ENCODE assay signal across 16 cellular contexts in the genomic region with DNA sequence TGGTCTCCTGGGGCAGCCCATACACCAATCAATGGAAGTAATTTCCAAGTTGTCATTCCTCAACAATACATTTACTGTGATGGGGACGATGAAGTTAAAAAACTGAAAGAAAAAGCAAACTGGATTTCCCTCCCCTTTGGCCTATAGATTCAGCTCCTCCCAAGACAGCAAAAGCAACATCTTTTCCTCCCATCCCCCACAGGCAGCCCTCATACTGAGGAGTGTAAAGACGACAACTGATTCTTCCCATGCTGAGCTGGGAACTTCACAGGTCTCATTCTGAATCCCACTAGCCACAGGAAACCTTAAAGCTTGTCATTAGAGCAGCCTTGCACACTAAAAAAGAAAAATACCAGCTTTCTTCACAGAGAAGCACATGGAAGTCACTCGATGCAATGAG. TPM values are rescaled to one million over a fixed set of nuclear protein-coding genes. Genes with fewer than 3 reads are reported as not detected.
A peak's percentile ranks its signal among the peaks of the same experiment; 100 is the strongest.
DNase-seq lines count a peak whose midpoint lies in the region; ATAC-seq and TF ChIP-seq lines count a peak whose summit lies in the region.
"Had no signal": no experiment of that assay in that cellular context is flagged by ENCODE, and none has a peak within 500 bp of the region (broad histone marks: within the 10 kb centered on the region; RNA-seq: fewer than 3 reads in every experiment).

No MANE protein-coding gene starts in this region.

- H3K9ac ChIP-seq in HUES64 (ENCODE audit: low read depth, low read length) (no peak overlapping the region), neuronal stem cell (ENCODE audit: low read depth, low read length, poor library complexity) (no peak overlapping the region)

- H3K36me3 ChIP-seq in HUES64 (ENCODE audit: insufficient read depth, low read length) (no peaks in the 10 kb centered on the region), neuronal stem cell (replicated peaks in 1 of 2; ENCODE audit: control insufficient read depth in 2 of 2, insufficient read depth in 2 of 2, low read length in 2 of 2) (no peaks in the 10 kb centered on the region), adrenal gland (replicated peaks in 1 of 2) (no peaks in the 10 kb centered on the region), body of pancreas (replicated peaks in 1 of 2; ENCODE audit: insufficient read depth in 1 of 2, low read depth in 2 of 2) (no peaks in the 10 kb centered on the region)

- TF ChIP-seq CTCF in adrenal gland (IDR thresholded peaks at IDR 0.05), result no peak
- TF ChIP-seq CTCF in body of pancreas (IDR thresholded peaks at IDR 0.05), result no peak

- no peak overlapping the region for H3K23ac ChIP-seq in neuronal stem cell (ENCODE audit: low read depth, low read length, poor library complexity)

- H3K27ac Mint-ChIP-seq in activated CD4-positive, alpha-beta T cell treated with anti-CD3 and anti-CD28 coated beads, Interleukin-2, amount 10 ng/mL, durations not matched to agents 7 days and 5 days, result peak overlapping the region; percentile 52
- H3K27ac Mint-ChIP-seq in activated naive CD8-positive, alpha-beta T cell treated with anti-CD3 and anti-CD28 coated beads, Interleukin-2, amount 10 ng/mL, durations not matched to agents 7 days and 5 days, result peak overlapping the region; percentile 46
- H3K27ac Mint-ChIP-seq: progenitor cell of endocrine pancreas had no signal

- no peak for ATAC-seq in activated naive CD8-positive, alpha-beta T cell treated with anti-CD3 and anti-CD28 coated beads, Interleukin-2, amount 10 ng/mL, durations not matched to agents 7 days and 5 days (ENCODE audit: low read depth)
- no peak for ATAC-seq in body of pancreas
- no peak for ATAC-seq in HG03280 (IDR thresholded peaks at IDR 0.05; ENCODE audit: unreplicated experiment)

- H3K4me2 ChIP-seq in neuronal stem cell (ENCODE audit: insufficient read depth, low read length, poor library complexity, severe bottlenecking), result no peak overlapping the region

- peaks cover 42% of the 10 kb centered on the region for H3K4me1 ChIP-seq in HUES64 (ENCODE audit: insufficient read depth, low read length)
- peaks cover 23 to 29% of the 10 kb centered on the region in 2 donors for H3K4me1 ChIP-seq in neuronal stem cell (ENCODE audit: control insufficient read depth in 2 of 2, insufficient read depth in 1 of 2, low read depth in 1 of 2, low read length in 2 of 2)
- H3K4me1 ChIP-seq in adrenal gland (replicated peaks in 1 of 2), result peaks cover 16 to 35% of the 10 kb centered on the region in 2 donors
- H3K4me1 ChIP-seq in body of pancreas, result no peaks in the 10 kb centered on the region

- peak overlapping the region; percentile 17 for H2AFZ ChIP-seq in neuronal stem cell (ENCODE audit: low read length)

- no peaks in the 10 kb centered on the region for H3K27me3 ChIP-seq in HUES64 (ENCODE audit: insufficient read depth, low read length)
- H3K27me3 ChIP-seq in neuronal stem cell (ENCODE audit: control insufficient read depth in 3 of 3, insufficient read depth in 3 of 3, low read depth in 1 of 3, low read length in 3 of 3), result no peaks in the 10 kb centered on the region
- H3K27me3 ChIP-seq in adrenal gland, result no peaks in the 10 kb centered on the region
- no peaks in the 10 kb centered on the region for H3K27me3 ChIP-seq in body of pancreas
- H3K27me3 ChIP-seq: stomach had no signal

- H2BK15ac ChIP-seq in neuronal stem cell (ENCODE audit: low read length), result no peak overlapping the region

- no peaks in the 10 kb centered on the region for H3K27me3 Mint-ChIP-seq in activated CD4-positive, alpha-beta T cell treated with anti-CD3 and anti-CD28 coated beads, Interleukin-2, amount 10 ng/mL, durations not matched to agents 7 days and 5 days
- H3K27me3 Mint-ChIP-seq in activated naive CD8-positive, alpha-beta T cell treated with anti-CD3 and anti-CD28 coated beads, Interleukin-2, amount 10 ng/mL, durations not matched to agents 7 days and 5 days, result no peaks in the 10 kb centered on the region

- TF ChIP-seq POLR2A in adrenal gland (IDR thresholded peaks at IDR 0.05) (no peak), body of pancreas (IDR thresholded peaks at IDR 0.05) (no peak)

- H4K91ac ChIP-seq in neuronal stem cell (ENCODE audit: low read depth, low read length, poor library complexity), result no peak overlapping the region

- no peak overlapping the region for H2AK5ac ChIP-seq in neuronal stem cell (ENCODE audit: low read depth, low read length)

- H3K27ac ChIP-seq in HUES64 (ENCODE audit: low read depth, low read length), result 0 out of 2 replicates have a peak overlapping the region, but pooled peaks have one; percentile 5
- no peak overlapping the region for H3K27ac ChIP-seq in neuronal stem cell (replicated peaks; ENCODE audit: low read length)
- H3K27ac ChIP-seq in adrenal gland, result peak overlapping the region in 1 of 5 donors; percentile 75
- H3K27ac ChIP-seq in body of pancreas, result no peak overlapping the region
- H3K27ac ChIP-seq: stomach, VCaP had no signal

- no peaks in the 10 kb centered on the region for H3K79me1 ChIP-seq in neuronal stem cell (ENCODE audit: low read depth, low read length)

- no peaks in the 10 kb centered on the region for H3K9me3 Mint-ChIP-seq in activated CD4-positive, alpha-beta T cell treated with anti-CD3 and anti-CD28 coated beads, Interleukin-2, amount 10 ng/mL, durations not matched to agents 7 days and 5 days
- no peaks in the 10 kb centered on the region for H3K9me3 Mint-ChIP-seq in activated naive CD8-positive, alpha-beta T cell treated with anti-CD3 and anti-CD28 coated beads, Interleukin-2, amount 10 ng/mL, durations not matched to agents 7 days and 5 days

- no peak overlapping the region for H2BK120ac ChIP-seq in neuronal stem cell (ENCODE audit: low read depth, low read length)

- no peak overlapping the region for H2BK12ac ChIP-seq in neuronal stem cell (ENCODE audit: low read length)

- H3K18ac ChIP-seq in neuronal stem cell (ENCODE audit: low read length), result no peak overlapping the region

- POLR2A ChIA-PET in activated CD4-positive, alpha-beta T cell treated with anti-CD3 and anti-CD28 coated beads, Interleukin-2, amount 10 ng/mL, durations not matched to agents 7 days and 5 days (lab: Charles Lee), result no interaction called here
- POLR2A ChIA-PET in activated naive CD8-positive, alpha-beta T cell treated with anti-CD3 and anti-CD28 coated beads, Interleukin-2, amount 10 ng/mL, durations not matched to agents 7 days and 5 days (lab: Charles Lee), result interaction anchor here (2.4 kb wide), 1 partner anchor 27 kb away, joined by 12 read pairs; no protein-coding TSS in a partner anchor

- no peak overlapping the region for H4K8ac ChIP-seq in neuronal stem cell (ENCODE audit: low read depth, low read length)

- WGBS in HUES64, result 47% methylated on average over 3 of the region's 3 CpGs
- WGBS in neuronal stem cell (ENCODE audit: extremely low coverage in 2 of 2, insufficient read length in 2 of 2, insufficient replicate concordance in 1 of 2), 2 donors, result no CpG with 5 or more reads among the region's 3 CpGs
- 84 to 94% (median 91%) methylated on average over 3 of the region's 3 CpGs for WGBS in adrenal gland, 4 donors
- 81 to 87% methylated on average over 3 of the region's 3 CpGs for WGBS in body of pancreas, 2 donors

- no peaks in the 10 kb centered on the region for H3K9me3 ChIP-seq in HUES64 (ENCODE audit: insufficient read depth, low read depth, low read length)
- no peaks in the 10 kb centered on the region for H3K9me3 ChIP-seq in neuronal stem cell (replicated peaks in 1 of 2; ENCODE audit: control insufficient read depth in 2 of 2, insufficient read depth in 1 of 2, low read depth in 1 of 2, low read length in 2 of 2)
- H3K9me3 ChIP-seq in adrenal gland (replicated peaks in 1 of 3), result no peaks in the 10 kb centered on the region
- no peaks in the 10 kb centered on the region for H3K9me3 ChIP-seq in body of pancreas
- H3K9me3 ChIP-seq: stomach had no signal

- no peak overlapping the region for H2BK5ac ChIP-seq in neuronal stem cell (ENCODE audit: low read length)

- no peak overlapping the region for H3K4me3 ChIP-seq in HUES64 (ENCODE audit: low read length)
- no peak overlapping the region for H3K4me3 ChIP-seq in neuronal stem cell (ENCODE audit: low read length in 2 of 2)
- H3K4me3 ChIP-seq in adrenal gland, result no peak overlapping the region
- H3K4me3 ChIP-seq in body of pancreas, result no peak overlapping the region
- H3K4me3 ChIP-seq: lung, stomach had no signal

- CTCF ChIA-PET in activated CD4-positive, alpha-beta T cell treated with anti-CD3 and anti-CD28 coated beads, Interleukin-2, amount 10 ng/mL, durations not matched to agents 7 days and 5 days (lab: Charles Lee), result interaction anchor here (0.6 to 1.5 kb wide), 4 partner anchors 11 to 607 kb away, joined by 3 to 4 read pairs (median 4); no protein-coding TSS in a partner anchor

- no peak overlapping the region for H3K4ac ChIP-seq in neuronal stem cell (ENCODE audit: low read length)

- H3K4me3 Mint-ChIP-seq in activated CD4-positive, alpha-beta T cell treated with anti-CD3 and anti-CD28 coated beads, Interleukin-2, amount 10 ng/mL, durations not matched to agents 7 days and 5 days, result no peak overlapping the region
- H3K4me3 Mint-ChIP-seq in activated naive CD8-positive, alpha-beta T cell treated with anti-CD3 and anti-CD28 coated beads, Interleukin-2, amount 10 ng/mL, durations not matched to agents 7 days and 5 days, result no peak overlapping the region

- H3K14ac ChIP-seq in neuronal stem cell (ENCODE audit: low read length), result no peak overlapping the region

- peak; percentile 41 for DNase-seq in activated CD4-positive, alpha-beta T cell treated with anti-CD3 and anti-CD28 coated beads, Interleukin-2, amount 10 ng/mL, durations not matched to agents 7 days and 5 days
- DNase-seq in activated CD4-positive, alpha-beta T cell treated with anti-CD3 and anti-CD28 coated beads for 4 hours, result no peak
- no peak for DNase-seq in activated naive CD8-positive, alpha-beta T cell treated with anti-CD3 and anti-CD28 coated beads, Interleukin-2, amount 10 ng/mL, durations not matched to agents 7 days and 5 days
- DNase-seq in neuronal stem cell (ENCODE audit: low spot score), result no peak
- DNase-seq in adrenal gland, result no peak
- DNase-seq in body of pancreas, result no peak
- DNase-seq: C1 segment of cervical spinal cord, GDM1, GOT3, NCI-H510A treated with DMSO at 0.1 percent for 48 hours, stomach had no signal

- H3K36me3 Mint-ChIP-seq in activated CD4-positive, alpha-beta T cell treated with anti-CD3 and anti-CD28 coated beads, Interleukin-2, amount 10 ng/mL, durations not matched to agents 7 days and 5 days (ENCODE audit: low read depth), result peaks cover 30% of the 10 kb centered on the region
- H3K36me3 Mint-ChIP-seq in activated naive CD8-positive, alpha-beta T cell treated with anti-CD3 and anti-CD28 coated beads, Interleukin-2, amount 10 ng/mL, durations not matched to agents 7 days and 5 days, result peaks cover 4% of the 10 kb centered on the region

- peaks cover 49% of the 10 kb centered on the region for H3K4me1 Mint-ChIP-seq in activated CD4-positive, alpha-beta T cell treated with anti-CD3 and anti-CD28 coated beads, Interleukin-2, amount 10 ng/mL, durations not matched to agents 7 days and 5 days
- H3K4me1 Mint-ChIP-seq in activated naive CD8-positive, alpha-beta T cell treated with anti-CD3 and anti-CD28 coated beads, Interleukin-2, amount 10 ng/mL, durations not matched to agents 7 days and 5 days, result peaks cover 36% of the 10 kb centered on the region

- intact Hi-C loops in adrenal gland (cut with DNase I) (no loop called here), body of pancreas (cut with DNase I) (no loop called here)

RNA-seq across cellular contexts. Expression of a gene that starts 48.5 kb away (rescaled TPM):
- 10 to 100 TPM; 19.0 to 21.8 TPM for total RNA-seq in activated CD4-positive, alpha-beta T cell treated with anti-CD3 and anti-CD28 coated beads, Interleukin-2, amount 10 ng/mL, durations not matched to agents 7 days and 5 days
- polyA plus RNA-seq in HUES64 (2013, experiment 1 of 2), result 3.1 TPM
- 2.4 TPM for polyA plus RNA-seq in HUES64 (2013, experiment 2 of 2)
- 10 to 100 TPM; 15.2 to 18.1 TPM for total RNA-seq in activated naive CD8-positive, alpha-beta T cell treated with anti-CD3 and anti-CD28 coated beads, Interleukin-2, amount 10 ng/mL, durations not matched to agents 7 days and 5 days
- 1.3 TPM for polyA plus RNA-seq in neuronal stem cell (2013, experiment 1 of 2)
- 1.3 TPM for polyA plus RNA-seq in neuronal stem cell (2013, experiment 2 of 2)
- total RNA-seq in adrenal gland (10 to 100 TPM; 15.5 to 57.4 (median 28.4) TPM), body of pancreas (1 to 10 TPM; 3.6 to 7.6 TPM)
- 10 to 100 TPM; 13.2 to 33.9 (median 18.3) TPM for polyA plus RNA-seq in adrenal gland
